ENCODE assay signal across 22 cellular contexts in the genomic region with DNA sequence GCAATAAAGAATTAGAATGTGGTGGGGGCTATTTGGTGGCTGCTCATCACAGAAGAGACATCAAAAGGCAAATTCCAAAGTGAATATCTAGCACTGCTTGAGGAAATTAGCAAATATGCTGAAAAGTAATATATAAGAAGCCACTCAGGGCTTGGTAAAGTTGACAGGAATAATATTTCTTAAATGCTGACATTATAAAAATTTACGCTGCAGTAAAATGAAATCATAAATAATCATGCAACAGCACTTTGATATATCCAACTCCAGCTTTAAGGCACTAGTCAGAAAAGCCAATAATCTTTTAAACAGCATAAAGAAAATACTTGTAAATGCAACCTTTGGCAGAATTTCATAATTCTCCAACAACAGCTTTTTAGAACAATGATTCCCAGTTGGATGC. TPM values are rescaled to one million over a fixed set of nuclear protein-coding genes. Genes with fewer than 3 reads are reported as not detected.
DNase-seq lines count a peak whose midpoint lies in the region; ATAC-seq, FAIRE-seq and TF ChIP-seq lines count a peak whose summit lies in the region.
"Had no signal": no experiment of that assay in that cellular context is flagged by ENCODE, and none has a peak within 500 bp of the region (broad histone marks: within the 10 kb centered on the region; RNA-seq: fewer than 3 reads in every experiment).

No MANE protein-coding gene starts in this region.

- TF ChIP-seq EP300 in HepG2 (IDR thresholded peaks at IDR 0.05; ENCODE audit: low read depth in 2 of 2, low read length in 2 of 2): no peak
- TF ChIP-seq EP300 in HepG2 (CRISPR knock-in tag; IDR thresholded peaks at IDR 0.05; ENCODE audit: borderline replicate concordance): no peak
- no peak for TF ChIP-seq EP300 in tibial nerve (IDR thresholded peaks at IDR 0.05)

- H3K9me3 ChIP-seq in HepG2 (ENCODE audit: low read length) (no peaks in the 10 kb centered on the region), right lobe of liver (no peaks in the 10 kb centered on the region), SK-N-MC (ENCODE audit: low read depth, low read length) (no peaks in the 10 kb centered on the region), liver (ENCODE audit: control insufficient read depth in 4 of 4, low read length in 3 of 4) (no peaks in the 10 kb centered on the region), tibial nerve (no peaks in the 10 kb centered on the region)
- H3K9me3 ChIP-seq: A549; BLaER1 treated with 17β-estradiol and CSF1 and Interleukin-3, amounts not matched to agents 10 nM and 100 nM; Caco-2 had no signal

- TF ChIP-seq CTCF in HepG2 (CRISPR knock-in tag; IDR thresholded peaks at IDR 0.05) (no peak), right lobe of liver (IDR thresholded peaks at IDR 0.05) (no peak), liver (IDR thresholded peaks at IDR 0.05; ENCODE audit: low read depth, low read length, missing input control) (no peak), tibial nerve (IDR thresholded peaks at IDR 0.05) (no peak)

- no peak overlapping the region for H3K4me2 ChIP-seq in HepG2 (ENCODE audit: low read depth, low read length)
- H3K4me2 ChIP-seq: A549; BLaER1 treated with 17β-estradiol and CSF1 and Interleukin-3, amounts not matched to agents 10 nM and 100 nM had no signal

- H2AFZ ChIP-seq in HepG2 (ENCODE audit: low read length): no peak overlapping the region

- no peaks in the 10 kb centered on the region for H4K20me1 ChIP-seq in HepG2 (ENCODE audit: insufficient read depth, low read length)
- H4K20me1 ChIP-seq: BLaER1 treated with 17β-estradiol and CSF1 and Interleukin-3, amounts not matched to agents 10 nM and 100 nM had no signal

- H3K27ac ChIP-seq in HepG2 (ENCODE audit: extremely low read length, insufficient read depth, low read length): no peak overlapping the region
- peak overlapping the region in 1 of 3 donors; percentile 73 for H3K27ac ChIP-seq in right lobe of liver
- H3K27ac ChIP-seq in SK-N-MC: peak overlapping the region; percentile 75
- peak overlapping the region; percentile 75 to 80 for H3K27ac ChIP-seq in liver (ENCODE audit: low read depth in 1 of 2, low read length in 2 of 2)
- H3K27ac ChIP-seq in tibial nerve: no peak overlapping the region
- H3K27ac ChIP-seq: 22Rv1; BLaER1 treated with 17β-estradiol and CSF1 and Interleukin-3, amounts not matched to agents 10 nM and 100 nM; C4-2B had no signal

- in situ Hi-C loops in HepG2 (cut with HindIII; ENCODE audit: extremely low pct_ligation_motif_present, low pct_unique_long_range_greater_than_20kb): no loop called here

- WGBS in HepG2 (ENCODE audit: low lambda C conversion rate): 95% methylated on average over 1 of the region's 1 CpG
- 100% methylated on average over 1 of the region's 1 CpG for WGBS in right lobe of liver (ENCODE audit: insufficient coverage, low coverage, low lambda C conversion rate, missing lambda C conversion rate)
- 95% methylated on average over 1 of the region's 1 CpG for WGBS in liver
- 91 to 93% methylated on average over 1 of the region's 1 CpG for WGBS in tibial nerve, 2 donors

- H3K4me1 ChIP-seq in HepG2 (ENCODE audit: insufficient read depth, low read length) (peaks cover 49% of the 10 kb centered on the region), right lobe of liver (peaks cover 0 to 42% (median 21%) of the 10 kb centered on the region in 4 donors), liver (ENCODE audit: control insufficient read depth in 4 of 4, insufficient read depth in 4 of 4, low read length in 3 of 4) (peaks cover 9 to 49% (median 31%) of the 10 kb centered on the region in 4 donors), tibial nerve (no peaks in the 10 kb centered on the region)
- H3K4me1 ChIP-seq: BLaER1 treated with 17β-estradiol and CSF1 and Interleukin-3, amounts not matched to agents 10 nM and 100 nM had no signal

- FAIRE-seq in HepG2 (lab: Jason Lieb, UNC): no peak
- FAIRE-seq: A549, D721Med, G401.6, GM12891, GM19239 had no signal

- no peaks in the 10 kb centered on the region; a peak in 1 of 5 replicates for H3K36me3 ChIP-seq in HepG2 (replicated peaks in 1 of 2; ENCODE audit: control insufficient read depth in 1 of 2, insufficient read depth in 2 of 2, low read length in 2 of 2)
- no peaks in the 10 kb centered on the region for H3K36me3 ChIP-seq in right lobe of liver
- no peaks in the 10 kb centered on the region; the same call in 1 of the 2 replicates for H3K36me3 ChIP-seq in SK-N-MC (ENCODE audit: insufficient read depth, low read length)
- no peaks in the 10 kb centered on the region for H3K36me3 ChIP-seq in liver (ENCODE audit: control insufficient read depth in 4 of 4, insufficient read depth in 3 of 4, low read depth in 1 of 4, low read length in 3 of 4)
- H3K36me3 ChIP-seq in tibial nerve: no peaks in the 10 kb centered on the region
- H3K36me3 ChIP-seq: BLaER1 treated with 17β-estradiol and CSF1 and Interleukin-3, amounts not matched to agents 10 nM and 100 nM had no signal

- no peak overlapping the region for H3K9ac ChIP-seq in HepG2 (ENCODE audit: insufficient read depth, low read depth, low read length)
- no peak overlapping the region for H3K9ac ChIP-seq in SK-N-MC (ENCODE audit: insufficient read length)
- H3K9ac ChIP-seq in liver (ENCODE audit: low read depth in 1 of 2, low read length in 2 of 2): no peak overlapping the region
- H3K9ac ChIP-seq: BLaER1 treated with 17β-estradiol and CSF1 and Interleukin-3, amounts not matched to agents 10 nM and 100 nM had no signal

- TF ChIP-seq POLR2A in HepG2 (IDR thresholded peaks at IDR 0.05; ENCODE audit: insufficient read depth in 1 of 2, low read depth in 2 of 2, low read length in 2 of 2) (no peak), right lobe of liver (IDR thresholded peaks at IDR 0.05) (no peak), tibial nerve (IDR thresholded peaks at IDR 0.05) (no peak)

- intact Hi-C loops in HepG2 (cut with micrococcal nuclease; ENCODE audit: unreplicated experiment): no loop called here
- intact Hi-C loops in right lobe of liver (cut with DNase I): no loop called here

- no TSS peak for BruUV-seq in HepG2 (replicated peaks; lab: Mats Ljungman, UMichigan)

- no peak for ATAC-seq in HepG2
- ATAC-seq in right lobe of liver: no peak
- ATAC-seq: A549; CD8-positive, alpha-beta T cell had no signal

- CTCF ChIA-PET in HepG2 (lab: Yijun Ruan, JAX; ENCODE audit: low intra/inter-chr PET ratio, low total read pairs): no interaction called here

- no peak overlapping the region for H3K4me3 ChIP-seq in HepG2 (replicated peaks in 1 of 3; ENCODE audit: insufficient read depth in 1 of 3, low read depth in 2 of 3, low read length in 3 of 3)
- no peak overlapping the region for H3K4me3 ChIP-seq in right lobe of liver
- H3K4me3 ChIP-seq in SK-N-MC: no peak overlapping the region
- H3K4me3 ChIP-seq in liver (ENCODE audit: low read depth in 1 of 3, low read length in 3 of 3): no peak overlapping the region
- H3K4me3 ChIP-seq in tibial nerve: no peak overlapping the region
- H3K4me3 ChIP-seq: A549; BLaER1 treated with 17β-estradiol and CSF1 and Interleukin-3, amounts not matched to agents 10 nM and 100 nM had no signal

- TF ChIP-seq RAD21 in HepG2 (CRISPR knock-in tag; IDR thresholded peaks at IDR 0.05): no peak
- no peak for TF ChIP-seq RAD21 in liver (IDR thresholded peaks at IDR 0.05)

- H3K27me3 ChIP-seq in HepG2 (ENCODE audit: control insufficient read depth in 1 of 2, insufficient read depth in 2 of 2, low read length in 2 of 2) (no peaks in the 10 kb centered on the region), right lobe of liver (no peaks in the 10 kb centered on the region), liver (ENCODE audit: control insufficient read depth in 4 of 4, insufficient read depth in 4 of 4, low read length in 3 of 4) (no peaks in the 10 kb centered on the region), tibial nerve (no peaks in the 10 kb centered on the region)
- H3K27me3 ChIP-seq: BLaER1 treated with 17β-estradiol and CSF1 and Interleukin-3, amounts not matched to agents 10 nM and 100 nM had no signal

- POLR2A ChIA-PET in HepG2 (lab: Yijun Ruan, JAX): interaction anchor here (1.9 to 2.4 kb wide), 2 partner anchors 13 to 48 kb away, joined by 4 to 14 read pairs; no protein-coding TSS in a partner anchor

- DNase-seq in HepG2 (ENCODE audit: low spot score) (no peak), right lobe of liver (no peak), SK-N-MC (ENCODE audit: low read depth, low spot score) (no peak), tibial nerve (ENCODE audit: low spot score in 2 of 2) (no peak), Ammon's horn (ENCODE audit: low spot score) (no peak)
- DNase-seq: ACHN; Caco-2; Calu3; CD4-positive, alpha-beta T cell; CD8-positive, alpha-beta T cell; DMS79 treated with DMSO at 0.1 percent for 48 hours; GF-D8 had no signal

- no peaks in the 10 kb centered on the region for H3K79me2 ChIP-seq in HepG2 (ENCODE audit: insufficient read depth, low read length)

TF ChIP-seq in liver, 16 proteins besides CTCF, POLR2A, EP300 and RAD21 (continues in another document):
- no peak for TF ChIP-seq SP1 (IDR thresholded peaks at IDR 0.05)
- TF ChIP-seq NR2F2 (IDR thresholded peaks at IDR 0.05): no peak

RNA-seq across cellular contexts. Expression of a gene that starts 36.9 kb away (rescaled TPM):
- total RNA-seq in HepG2 (2016; rRNA removed; fragmentation: Illumina TruSeq; extraction: Trizol) (11.6 and 14.4 TPM in 2 replicates), right lobe of liver (10 to 100 TPM; 11.8 to 25.6 (median 20.9) TPM), liver (10 to 100 TPM; 16.4 to 35.7 TPM), tibial nerve (1 to 10 TPM; 1.2 to 5.4 (median 3.3) TPM)
- 3.2 and 3.5 TPM in 2 replicates for total RNA-seq in HepG2 (2016; cell fraction: cytosol; rRNA removed; fragmentation: Illumina TruSeq; extraction: Trizol; ENCODE audit: low read depth)
- 10.7 and 18.0 TPM in 2 replicates for total RNA-seq in HepG2 (2016; cell fraction: insoluble cytoplasmic fraction; rRNA removed; fragmentation: Illumina TruSeq; extraction: Trizol)
- 5.5 and 7.4 TPM in 2 replicates for total RNA-seq in HepG2 (2016; cell fraction: membrane; rRNA removed; fragmentation: Illumina TruSeq; extraction: Trizol)
- 4.7 and 5.1 TPM in 2 replicates for total RNA-seq in HepG2 (2016; cell fraction: nucleus; rRNA removed; fragmentation: Illumina TruSeq; extraction: Trizol)
- polyA plus RNA-seq in HepG2 (2011; rRNA removed) (42.6 and 43.9 TPM in 2 replicates), liver (10 to 100 TPM; 29.8 to 51.3 TPM)
- polyA plus RNA-seq in HepG2 (2011; cell fraction: cytosol; rRNA removed): 21.0 and 40.0 TPM in 2 replicates
- polyA plus RNA-seq in HepG2 (2011; cell fraction: nucleus; rRNA removed): 7.5 and 15.1 TPM in 2 replicates
- polyA plus RNA-seq in HepG2 (2012): 81.9 and 82.1 TPM in 2 replicates
- 1.9 and 3.5 TPM in 2 replicates for polyA plus RNA-seq in HepG2 (2016; cell fraction: cytosol; fragmentation: Illumina TruSeq; extraction: Trizol; ENCODE audit: low read depth)
- polyA plus RNA-seq in HepG2 (2016; cell fraction: insoluble cytoplasmic fraction; fragmentation: Illumina TruSeq; extraction: Trizol; ENCODE audit: low read depth): 13.4 and 19.0 TPM in 2 replicates
- 3.8 and 4.2 TPM in 2 replicates for polyA plus RNA-seq in HepG2 (2016; cell fraction: membrane; fragmentation: Illumina TruSeq; extraction: Trizol; ENCODE audit: low read depth)
- polyA plus RNA-seq in HepG2 (2016; cell fraction: nucleus; fragmentation: Illumina TruSeq; extraction: Trizol; ENCODE audit: insufficient read depth, low read depth): 5.6 and 5.8 TPM in 2 replicates
- 2.8 and 6.8 TPM in 2 replicates for polyA minus RNA-seq in HepG2 (2011; rRNA and poly(A)+ RNA removed; ENCODE audit: low replicate concordance)
- 10.6 and 13.8 TPM in 2 replicates for polyA minus RNA-seq in HepG2 (2011; cell fraction: cytosol; rRNA and poly(A)+ RNA removed)
- 10.3 and 17.5 TPM in 2 replicates for polyA minus RNA-seq in HepG2 (2011; cell fraction: nucleus; rRNA and poly(A)+ RNA removed)
- total RNA-seq: B cell; CD4-positive, alpha-beta T cell; CD8-positive, alpha-beta T cell had no signal

Comparison
In these comparisons a context has a peak if more than half of its experiments do, and no peak if none do; other contexts are left out.
1. H3K27ac ChIP-seq: peak in SK-N-MC (single experiment) and liver (2 of 2); none in HepG2 (single experiment) and tibial nerve (0 of 4).